ENCODE assay signal across 8 cellular contexts in genomic region chr14:90454041-90455000, GRCh38. TPM values are rescaled to one million over a fixed set of nuclear protein-coding genes. Genes with fewer than 3 reads are reported as not detected.
DNase-seq lines count a peak whose midpoint lies in the region; TF ChIP-seq lines count a peak whose summit lies in the region.

No MANE protein-coding gene starts in this region.

- H3K4me1 ChIP-seq in Caco-2 (no peaks in the 10 kb centered on the region), spleen (peaks cover 0 to 48% (median 13%) of the 10 kb centered on the region in 6 donors)

- no peak overlapping the region for H3K27ac Mint-ChIP-seq in Caco-2 (ENCODE audit: unreplicated experiment)
- H3K27ac Mint-ChIP-seq in activated T-helper 1 cell treated with anti-CD3 and anti-CD28 coated beads, Interleukin-12 subunit alpha, Interleukin-12 subunit beta, Interleukin-2, Interleukin-4 antibody, amounts not matched to agents 30 ng/mL and 10 ng/mL and 1 ng/mL, durations not matched to agents 14 hours and 24 hours and 36 hours: no peak overlapping the region

- H3K27ac ChIP-seq in spleen: peak overlapping the region in 6 of 8 donors; percentile 20 to 61 (median 44)

- TF ChIP-seq POLR2A in NB4 (IDR thresholded peaks at IDR 0.05; ENCODE audit: extremely low read depth, insufficient read length) (no peak), spleen (IDR thresholded peaks at IDR 0.05) (no peak)

- H3K36me3 ChIP-seq in Caco-2 (ENCODE audit: control insufficient read depth, insufficient read depth, low read length): no peaks in the 10 kb centered on the region
- no peaks in the 10 kb centered on the region for H3K36me3 ChIP-seq in spleen

- DNase-seq in Caco-2 (peak; percentile 58 to 76), NB4 (ENCODE audit: low read depth) (peak; percentile 53), cardiac fibroblast (ENCODE audit: low read depth in 2 of 2) (peak; percentile 75 to 77), iris pigment epithelial cell (ENCODE audit: low read depth) (peak; percentile 87), spleen (no peak), NCI-H1417 treated with DMSO at 0.1 percent for 48 hours (lab: John Stamatoyannopoulos, UW) (no peak)
- DNase-seq in activated T-helper 1 cell treated with anti-CD3 and anti-CD28 coated beads, Interleukin-12 subunit alpha, Interleukin-12 subunit beta, Interleukin-2, Interleukin-4 antibody, amounts not matched to agents 30 ng/mL and 10 ng/mL and 1 ng/mL, durations not matched to agents 14 hours and 24 hours and 36 hours (ENCODE audit: low spot score): no peak
- DNase-seq in activated effector memory CD4-positive, alpha-beta T cell treated with anti-CD3 and anti-CD28 coated beads, Interleukin-2, amount 50 U/mL, for 16 hours: no peak

- no peaks in the 10 kb centered on the region for H3K9me3 Mint-ChIP-seq in Caco-2 (ENCODE audit: unreplicated experiment)
- no peaks in the 10 kb centered on the region for H3K9me3 Mint-ChIP-seq in activated T-helper 1 cell treated with anti-CD3 and anti-CD28 coated beads, Interleukin-12 subunit alpha, Interleukin-12 subunit beta, Interleukin-2, Interleukin-4 antibody, amounts not matched to agents 30 ng/mL and 10 ng/mL and 1 ng/mL, durations not matched to agents 14 hours and 24 hours and 36 hours

- H3K9me3 ChIP-seq in Caco-2 (no peaks in the 10 kb centered on the region), spleen (no peaks in the 10 kb centered on the region)

- BruUV-seq in Caco-2 (replicated peaks; lab: Mats Ljungman, UMichigan): no TSS peak

- H3K4me3 ChIP-seq in Caco-2 (ENCODE audit: low read depth, low read length) (no peak overlapping the region), NB4 (ENCODE audit: low read depth, low read length) (no peak overlapping the region), cardiac fibroblast (replicated peaks in 1 of 2; ENCODE audit: low read depth in 2 of 2, low read length in 2 of 2) (peak overlapping the region in 1 of 2 donors; percentile 44), spleen (peak overlapping the region in 1 of 8 donors; percentile 35)

- POLR2A ChIA-PET in Caco-2 (lab: Charles Lee): no interaction called here

- H3K36me3 Mint-ChIP-seq in Caco-2 (ENCODE audit: insufficient read depth, unreplicated experiment): no peaks in the 10 kb centered on the region
- H3K36me3 Mint-ChIP-seq in activated T-helper 1 cell treated with anti-CD3 and anti-CD28 coated beads, Interleukin-12 subunit alpha, Interleukin-12 subunit beta, Interleukin-2, Interleukin-4 antibody, amounts not matched to agents 30 ng/mL and 10 ng/mL and 1 ng/mL, durations not matched to agents 14 hours and 24 hours and 36 hours (ENCODE audit: low read depth): no peaks in the 10 kb centered on the region

- no peaks in the 10 kb centered on the region for H3K27me3 ChIP-seq in Caco-2 (replicated peaks; ENCODE audit: control insufficient read depth, insufficient read depth, low read length)
- H3K27me3 ChIP-seq in spleen (replicated peaks in 1 of 7): no peaks in the 10 kb centered on the region

- 63 to 73% (median 73%) methylated on average over 27 to 30 of the region's 30 CpGs for WGBS in spleen, 5 donors

- no peaks in the 10 kb centered on the region for H3K27me3 Mint-ChIP-seq in Caco-2 (ENCODE audit: insufficient read depth, unreplicated experiment)
- peaks cover 1% of the 10 kb centered on the region for H3K27me3 Mint-ChIP-seq in activated T-helper 1 cell treated with anti-CD3 and anti-CD28 coated beads, Interleukin-12 subunit alpha, Interleukin-12 subunit beta, Interleukin-2, Interleukin-4 antibody, amounts not matched to agents 30 ng/mL and 10 ng/mL and 1 ng/mL, durations not matched to agents 14 hours and 24 hours and 36 hours (ENCODE audit: insufficient read depth)

- peaks cover 6% of the 10 kb centered on the region for H3K4me1 Mint-ChIP-seq in Caco-2 (ENCODE audit: low read depth, unreplicated experiment)
- no peaks in the 10 kb centered on the region for H3K4me1 Mint-ChIP-seq in activated T-helper 1 cell treated with anti-CD3 and anti-CD28 coated beads, Interleukin-12 subunit alpha, Interleukin-12 subunit beta, Interleukin-2, Interleukin-4 antibody, amounts not matched to agents 30 ng/mL and 10 ng/mL and 1 ng/mL, durations not matched to agents 14 hours and 24 hours and 36 hours (ENCODE audit: low read depth)

- intact Hi-C loops in Caco-2 (cut with micrococcal nuclease; ENCODE audit: unreplicated experiment): no loop called here
- intact Hi-C loops in spleen (cut with DNase I; ENCODE audit: low total_unique reads): no loop called here
- intact Hi-C loops in activated T-helper 1 cell treated with anti-CD3 and anti-CD28 coated beads, Interleukin-12 subunit alpha, Interleukin-12 subunit beta, Interleukin-2, Interleukin-4 antibody, amounts not matched to agents 30 ng/mL and 10 ng/mL and 1 ng/mL, durations not matched to agents 14 hours and 24 hours and 36 hours (cut with micrococcal nuclease): no loop called here

- CTCF ChIA-PET in Caco-2 (lab: Charles Lee): no interaction called here

- H3K4me3 Mint-ChIP-seq in Caco-2 (ENCODE audit: unreplicated experiment): no peak overlapping the region
- H3K4me3 Mint-ChIP-seq in activated T-helper 1 cell treated with anti-CD3 and anti-CD28 coated beads, Interleukin-12 subunit alpha, Interleukin-12 subunit beta, Interleukin-2, Interleukin-4 antibody, amounts not matched to agents 30 ng/mL and 10 ng/mL and 1 ng/mL, durations not matched to agents 14 hours and 24 hours and 36 hours: no peak overlapping the region

- no peak for TF ChIP-seq CTCF in Caco-2 (IDR thresholded peaks at IDR 0.05; ENCODE audit: insufficient read depth in 1 of 2, low read depth in 1 of 2, low read length in 1 of 2, severe bottlenecking in 1 of 2, unreplicated experiment in 1 of 2)
- TF ChIP-seq CTCF in NB4 (IDR thresholded peaks at IDR 0.05; ENCODE audit: low read depth, low read length): no peak
- TF ChIP-seq CTCF in cardiac fibroblast (IDR thresholded peaks at IDR 0.05; ENCODE audit: low read depth, low read length): no peak
- TF ChIP-seq CTCF in spleen (IDR thresholded peaks at IDR 0.05 in 8 of 11, conservative IDR thresholded peaks at IDR 0.05 in 3 of 11): no peak

RNA-seq across cellular contexts. Expression of gene CALM1, which starts 57.5 kb away (rescaled TPM):
- total RNA-seq in Caco-2 (2022): 405 and 437 TPM in 2 replicates
- 100 to 1,000 TPM; 294 to 483 (median 387) TPM for total RNA-seq in spleen
- 100 to 1,000 TPM; 188 to 292 (median 256) TPM for polyA plus RNA-seq in spleen
- 513 and 521 TPM in 2 replicates for total RNA-seq in activated T-helper 1 cell treated with anti-CD3 and anti-CD28 coated beads, Interleukin-12 subunit alpha, Interleukin-12 subunit beta, Interleukin-2, Interleukin-4 antibody, amounts not matched to agents 30 ng/mL and 10 ng/mL and 1 ng/mL, durations not matched to agents 14 hours and 24 hours and 36 hours

Comparison
In these comparisons a context has a peak if more than half of its experiments do, and no peak if none do; other contexts are left out.
1. DNase-seq: peak in Caco-2 (2 of 2), NB4 (single experiment), cardiac fibroblast (2 of 2) and iris pigment epithelial cell (single experiment); none in spleen (single experiment), activated T-helper 1 cell treated with anti-CD3 and anti-CD28 coated beads, Interleukin-12 subunit alpha, Interleukin-12 subunit beta, Interleukin-2, Interleukin-4 antibody, amounts not matched to agents 30 ng/mL and 10 ng/mL and 1 ng/mL, durations not matched to agents 14 hours and 24 hours and 36 hours (single experiment), activated effector memory CD4-positive, alpha-beta T cell treated with anti-CD3 and anti-CD28 coated beads, Interleukin-2, amount 50 U/mL, for 16 hours (single experiment) and NCI-H1417 treated with DMSO at 0.1 percent for 48 hours (single experiment).